22 cellular contexts compared by ENCODE assay signal in the genomic region with DNA sequence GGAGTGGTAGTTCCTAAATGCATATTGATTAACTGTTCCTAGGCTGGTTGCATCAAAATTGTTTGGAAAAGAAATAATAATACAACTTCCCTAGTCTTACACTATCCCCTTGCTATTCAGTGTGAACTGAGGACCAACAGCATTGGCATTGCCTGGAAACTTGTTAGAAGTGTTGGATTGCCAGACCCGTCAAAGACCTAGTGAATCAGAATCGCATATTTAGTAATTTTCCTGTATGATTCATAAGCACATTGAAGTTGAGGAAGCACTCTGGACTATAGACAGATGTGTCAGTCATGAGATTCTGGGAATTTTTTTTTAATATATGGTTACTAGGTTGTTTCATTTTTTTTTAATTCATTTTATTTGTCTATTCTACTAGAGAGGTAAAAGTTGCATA. TPM values are rescaled to one million over a fixed set of nuclear protein-coding genes. Genes with fewer than 3 reads are reported as not detected.
DNase-seq lines count a peak whose midpoint lies in the region; ATAC-seq and FAIRE-seq lines count a peak whose summit lies in the region.
"Had no signal": no experiment of that assay in that cellular context is flagged by ENCODE, and none has a peak within 500 bp of the region (broad histone marks: within the 10 kb centered on the region; RNA-seq: fewer than 3 reads in every experiment).

No MANE protein-coding gene starts in this region.

- ATAC-seq in GM18861 (IDR thresholded peaks at IDR 0.05; ENCODE audit: unreplicated experiment) (no peak), sciatic nerve (no peak)
- ATAC-seq: GM12878, natural killer cell had no signal

- intact Hi-C loops in sciatic nerve (cut with DNase I): no loop called here

- no peak for FAIRE-seq in GM19239 (lab: Jason Lieb, UNC)
- FAIRE-seq: GM12878, keratinocyte had no signal

- DNase-seq in CD1c-positive myeloid dendritic cell (ENCODE audit: extremely low spot score) (peak; percentile 10), LHCN-M2 (ENCODE audit: low read depth) (peak; percentile 76), dermis blood vessel endothelial cell (peak; percentile 94), iris pigment epithelial cell (ENCODE audit: low read depth) (peak; percentile 81), GM19239 (ENCODE audit: insufficient read length, low spot score) (no peak), sciatic nerve (ENCODE audit: low spot score) (no peak)
- DNase-seq in activated CD8-positive, alpha-beta memory T cell treated with anti-CD3 and anti-CD28 coated beads, Interleukin-2, amount 50 U/mL, for 48 hours: no peak
- DNase-seq: ACHN; activated CD4-positive, alpha-beta memory T cell treated with anti-CD3 and anti-CD28 coated beads for 36 hours; activated T-cell treated with anti-CD3 and anti-CD28 coated beads, Interleukin-2, amount 50 U/mL, for 24 hours; GF-D8; hippocampal formation; mesenchymal stem cell; natural killer cell; NCI-H69; SHP77; stimulated activated CD4-positive, alpha-beta T cell treated with anti-CD3 and anti-CD28 coated beads, Interleukin-4, amount 100 ng/mL, for 24 hours; T-helper 2 cell had no signal

RNA-seq across cellular contexts. Expression of gene KCNJ16, which starts 34.7 kb away (rescaled TPM):
- total RNA-seq in LHCN-M2 (2014; rRNA removed) (not detected in 2 replicates), dermis blood vessel endothelial cell (0.60 and 1.7 TPM in 2 replicates), sciatic nerve (10.3 TPM)
- not detected for polyA plus RNA-seq in LHCN-M2 (2012)
- total RNA-seq: activated CD4-positive, alpha-beta memory T cell treated with anti-CD3 and anti-CD28 coated beads for 36 hours; GM12878; natural killer cell had no signal
- polyA plus RNA-seq: CD14-positive monocyte, keratinocyte had no signal

Comparison
In these comparisons a context has a peak if more than half of its experiments do, and no peak if none do; other contexts are left out.
1. DNase-seq: peak in CD1c-positive myeloid dendritic cell (single experiment), LHCN-M2 (single experiment), dermis blood vessel endothelial cell (single experiment) and iris pigment epithelial cell (single experiment); none in activated CD8-positive, alpha-beta memory T cell treated with anti-CD3 and anti-CD28 coated beads, Interleukin-2, amount 50 U/mL, for 48 hours (single experiment), GM19239 (single experiment) and sciatic nerve (single experiment).